In genomic region chr19:49872245-49873148, GRCh38 we compare ENCODE assay signal across 16 cellular contexts. TPM values are rescaled to one million over a fixed set of nuclear protein-coding genes. Genes with fewer than 3 reads are reported as not detected.
A peak's percentile ranks its signal among the peaks of the same experiment; 100 is the strongest.
DNase-seq lines count a peak whose midpoint lies in the region; ATAC-seq, FAIRE-seq and TF ChIP-seq lines count a peak whose summit lies in the region.
"Had no signal": no experiment of that assay in that cellular context is flagged by ENCODE, and none has a peak within 500 bp of the region (broad histone marks: within the 10 kb centered on the region; RNA-seq: fewer than 3 reads in every experiment).

No MANE protein-coding gene starts in this region.

- RAD21 ChIA-PET in GM12878 (lab: Charles Lee; ENCODE audit: unreplicated experiment), result no interaction called here

- H3K4me1 ChIP-seq in GM12878 (ENCODE audit: control insufficient read depth, insufficient read depth, low read length) (peaks cover 31% of the 10 kb centered on the region), GM23338 (ENCODE audit: insufficient read depth) (peaks cover 13% of the 10 kb centered on the region; the same call in 1 of the 2 replicates)

- ATAC-seq in activated CD8-positive, alpha-beta memory T cell treated with anti-CD3 and anti-CD28 coated beads, Interleukin-2, amount 10 ng/mL, durations not matched to agents 7 days and 5 days, result no peak
- ATAC-seq in GM12878 (no peak), GM23338 (no peak)

- no peak for TF ChIP-seq CTCF in GM12878 (IDR thresholded peaks at IDR 0.05 in 2 of 3, conservative IDR thresholded peaks at IDR 0.05 in 1 of 3; ENCODE audit: control insufficient read depth in 2 of 3, extremely low read depth in 1 of 3, insufficient read depth in 1 of 3, low read depth in 3 of 3, low read length in 3 of 3)
- TF ChIP-seq CTCF in progenitor cell of endocrine pancreas (IDR thresholded peaks at IDR 0.05; ENCODE audit: unreplicated experiment), result no peak
- TF ChIP-seq CTCF in GM23338 (conservative IDR thresholded peaks at IDR 0.05; ENCODE audit: low read depth in 2 of 2), result no peak

- BruUV-seq in GM12878 (replicated peaks; lab: Mats Ljungman, UMichigan), result no TSS peak

- no peak overlapping the region for H3K4me3 Mint-ChIP-seq in activated CD8-positive, alpha-beta memory T cell treated with anti-CD3 and anti-CD28 coated beads, Interleukin-2, amount 10 ng/mL, durations not matched to agents 7 days and 5 days
- H3K4me3 Mint-ChIP-seq in progenitor cell of endocrine pancreas (ENCODE audit: low read depth) (peak overlapping the region; percentile 37), GM23338 (no peak overlapping the region)

- H3K4me2 ChIP-seq in GM12878 (ENCODE audit: control insufficient read depth, insufficient read depth) (no peak overlapping the region; the same call in 1 of the 2 replicates), GM23338 (no peak overlapping the region)

- no peaks in the 10 kb centered on the region; a peak in 1 of 4 replicates for H3K36me3 ChIP-seq in GM12878 (ENCODE audit: control insufficient read depth in 2 of 2, insufficient read depth in 2 of 2, low read length in 1 of 2)
- no peaks in the 10 kb centered on the region for H3K36me3 ChIP-seq in GM23338 (ENCODE audit: insufficient read depth)
- H3K36me3 ChIP-seq: cardiac muscle cell had no signal

- CTCF ChIA-PET in activated CD8-positive, alpha-beta memory T cell treated with anti-CD3 and anti-CD28 coated beads, Interleukin-2, amount 10 ng/mL, durations not matched to agents 7 days and 5 days (lab: Charles Lee), result no interaction called here
- CTCF ChIA-PET in GM12878 (lab: Yijun Ruan, JAX), result no interaction called here

- no peak for TF ChIP-seq POLR2A in GM12878 (IDR thresholded peaks at IDR 0.05; ENCODE audit: low read depth, low read length)

- H3K9me3 ChIP-seq in GM12878 (replicated peaks; ENCODE audit: control insufficient read depth, insufficient read depth, low read length), result no peaks in the 10 kb centered on the region
- H3K9me3 ChIP-seq: HAP-1, upper lobe of left lung had no signal

- FAIRE-seq in GM12878 (lab: Jason Lieb, UNC), result no peak

- H3K9me2 ChIP-seq in GM23338 (ENCODE audit: insufficient read depth), result no peaks in the 10 kb centered on the region

- no peaks in the 10 kb centered on the region for H3K36me3 Mint-ChIP-seq in activated CD8-positive, alpha-beta memory T cell treated with anti-CD3 and anti-CD28 coated beads, Interleukin-2, amount 10 ng/mL, durations not matched to agents 7 days and 5 days
- H3K36me3 Mint-ChIP-seq in progenitor cell of endocrine pancreas (ENCODE audit: insufficient read depth) (peaks cover 3% of the 10 kb centered on the region), GM23338 (ENCODE audit: low read depth) (peaks cover 14% of the 10 kb centered on the region; the same call in 1 of the 3 replicates)

- no peak for TF ChIP-seq RAD21 in GM12878 (IDR thresholded peaks at IDR 0.05; ENCODE audit: insufficient read depth, low read depth, low read length)

- peaks cover 16% of the 10 kb centered on the region for H3F3A ChIP-seq in GM23338 (replicated peaks; ENCODE audit: low read depth)

- H3K4me3 ChIP-seq in GM12878, result no peak overlapping the region
- no peak overlapping the region for H3K4me3 ChIP-seq in GM23338
- H3K4me3 ChIP-seq: cardiac muscle cell, HAP-1, upper lobe of left lung had no signal

- peak overlapping the region; percentile 69 for H3K27ac Mint-ChIP-seq in activated CD8-positive, alpha-beta memory T cell treated with anti-CD3 and anti-CD28 coated beads, Interleukin-2, amount 10 ng/mL, durations not matched to agents 7 days and 5 days
- H3K27ac Mint-ChIP-seq in progenitor cell of endocrine pancreas (peak overlapping the region; percentile 89), GM23338 (no peak overlapping the region)
- H3K27ac Mint-ChIP-seq: activated naive CD4-positive, alpha-beta T cell treated with anti-CD3 and anti-CD28 coated beads, Interleukin-2, amount 10 ng/mL, durations not matched to agents 7 days and 5 days had no signal

- H3K27ac ChIP-seq in GM12878 (ENCODE audit: control insufficient read depth, insufficient read depth) (0 out of 2 replicates have a peak overlapping the region, but pooled peaks have one; percentile 2), GM23338 (ENCODE audit: low read depth) (no peak overlapping the region)
- H3K27ac ChIP-seq: cardiac muscle cell had no signal

- in situ Hi-C loops in GM12878 (cut with MboI), result no loop called here

- H2AFZ ChIP-seq in GM12878 (ENCODE audit: control insufficient read depth, low read depth, low read length) (no peak overlapping the region), GM23338 (no peak overlapping the region)

- SMC1A ChIA-PET in GM12878 (lab: Charles Lee; ENCODE audit: uncharacterized antibody, unreplicated experiment), result no interaction called here

- intact Hi-C loops in GM12878 (cut with micrococcal nuclease; ENCODE audit: unreplicated experiment), result loop anchor here (5.0 kb wide), 1 partner anchor 385 kb away; the partner anchor contains the start of gene RPL13A

- no peaks in the 10 kb centered on the region for H3K9me3 Mint-ChIP-seq in activated CD8-positive, alpha-beta memory T cell treated with anti-CD3 and anti-CD28 coated beads, Interleukin-2, amount 10 ng/mL, durations not matched to agents 7 days and 5 days (ENCODE audit: low read depth)
- H3K9me3 Mint-ChIP-seq in progenitor cell of endocrine pancreas (ENCODE audit: low read depth) (no peaks in the 10 kb centered on the region), GM23338 (peaks cover 7% of the 10 kb centered on the region)
- H3K9me3 Mint-ChIP-seq: activated naive CD4-positive, alpha-beta T cell treated with anti-CD3 and anti-CD28 coated beads, Interleukin-2, amount 10 ng/mL, durations not matched to agents 7 days and 5 days had no signal

- no peak overlapping the region for H3K9ac ChIP-seq in GM12878 (ENCODE audit: control insufficient read depth, insufficient read depth, low read length)

- TF ChIP-seq EP300 in GM12878 (IDR thresholded peaks at IDR 0.05; ENCODE audit: borderline replicate concordance in 1 of 2, control insufficient read depth in 1 of 2, low read depth in 2 of 2, low read length in 2 of 2), result no peak

- peaks cover 21% of the 10 kb centered on the region for H3K79me2 ChIP-seq in GM12878 (ENCODE audit: control insufficient read depth, insufficient read depth, low read length)
- H3K79me2 ChIP-seq in GM23338 (replicated peaks; ENCODE audit: insufficient read depth), result peaks cover 19% of the 10 kb centered on the region

- H3K27me3 ChIP-seq in GM12878 (replicated peaks in 1 of 2; ENCODE audit: control insufficient read depth in 2 of 2, insufficient read depth in 2 of 2, low read length in 1 of 2) (no peaks in the 10 kb centered on the region), GM23338 (ENCODE audit: insufficient read depth) (no peaks in the 10 kb centered on the region)
- H3K27me3 ChIP-seq: cardiac muscle cell, upper lobe of left lung had no signal

- H3K27me3 Mint-ChIP-seq in activated CD8-positive, alpha-beta memory T cell treated with anti-CD3 and anti-CD28 coated beads, Interleukin-2, amount 10 ng/mL, durations not matched to agents 7 days and 5 days, result no peaks in the 10 kb centered on the region
- no peaks in the 10 kb centered on the region for H3K27me3 Mint-ChIP-seq in progenitor cell of endocrine pancreas
- peaks cover 23% of the 10 kb centered on the region for H3K27me3 Mint-ChIP-seq in GM23338 (ENCODE audit: insufficient read depth, low read depth, poor library complexity)
- H3K27me3 Mint-ChIP-seq: activated naive CD4-positive, alpha-beta T cell treated with anti-CD3 and anti-CD28 coated beads, Interleukin-2, amount 10 ng/mL, durations not matched to agents 7 days and 5 days had no signal

- DNase-seq in activated CD8-positive, alpha-beta memory T cell treated with anti-CD3 and anti-CD28 coated beads, Interleukin-2, amount 10 ng/mL, durations not matched to agents 7 days and 5 days, result no peak
- no peak for DNase-seq in activated CD8-positive, alpha-beta memory T cell treated with anti-CD3 and anti-CD28 coated beads for 24 hours
- DNase-seq in GM12878 (ENCODE audit: low read depth, low spot score), result no peak
- no peak for DNase-seq in progenitor cell of endocrine pancreas (ENCODE audit: low spot score, unreplicated experiment)
- no peak for DNase-seq in GM23338 (ENCODE audit: low spot score)
- no peak for DNase-seq in GM19238 (ENCODE audit: insufficient read length, low spot score)
- DNase-seq: ACHN; activated naive CD4-positive, alpha-beta T cell treated with anti-CD3 and anti-CD28 coated beads, Interleukin-2, amount 10 ng/mL, durations not matched to agents 7 days and 5 days; Karpas-422; midbrain; NCI-H510A; stimulated activated CD4-positive, alpha-beta T cell treated with anti-CD3 and anti-CD28 coated beads, Interleukin-1b, Interleukin-23, amount 100 ng/mL, for 48 hours; T1000 had no signal

- H3K4me1 Mint-ChIP-seq in activated CD8-positive, alpha-beta memory T cell treated with anti-CD3 and anti-CD28 coated beads, Interleukin-2, amount 10 ng/mL, durations not matched to agents 7 days and 5 days, result peaks cover 44% of the 10 kb centered on the region
- H3K4me1 Mint-ChIP-seq in progenitor cell of endocrine pancreas (ENCODE audit: low read depth) (peaks cover 11% of the 10 kb centered on the region), GM23338 (peaks cover 20% of the 10 kb centered on the region)

- H4K20me1 ChIP-seq in GM12878 (ENCODE audit: control insufficient read depth, insufficient read depth), result no peaks in the 10 kb centered on the region
- H4K20me1 ChIP-seq in GM23338 (replicated peaks; ENCODE audit: insufficient read depth), result no peaks in the 10 kb centered on the region; the same call in 1 of the 2 replicates

- POLR2A ChIA-PET in GM12878 (lab: Charles Lee), result interaction anchor here (0.9 kb wide), 1 partner anchor 19 kb away, joined by 3 read pairs; no protein-coding TSS in a partner anchor

- 85% methylated on average over 29 of the region's 29 CpGs for WGBS in GM12878 (ENCODE audit: insufficient coverage, insufficient replicate concordance, low lambda C conversion rate, missing lambda C conversion rate)

RNA-seq across cellular contexts. Expression of gene AKT1S1, which starts 4.7 kb away (rescaled TPM):
- total RNA-seq in activated CD8-positive, alpha-beta memory T cell treated with anti-CD3 and anti-CD28 coated beads, Interleukin-2, amount 10 ng/mL, durations not matched to agents 7 days and 5 days, result 10 to 100 TPM; 13.4 to 21.2 TPM
- total RNA-seq in GM12878 (2013; cell fraction: nucleolus; rRNA removed), result 16.5 and 17.4 TPM in 2 replicates
- 7.7 and 9.3 TPM in 2 replicates for total RNA-seq in GM12878 (2014; rRNA removed)
- total RNA-seq in GM12878 (2014; rRNA removed; fragmentation: Illumina TruSeq; extraction: Trizol), result 3.8 and 5.1 TPM in 2 replicates
- total RNA-seq in GM12878 (2021), result 20.9 and 21.4 TPM in 2 replicates
- 3.8 TPM for polyA plus RNA-seq in GM12878 (2011; ENCODE audit: low read depth)
- 7.2 and 13.1 TPM in 2 replicates for polyA plus RNA-seq in GM12878 (2011; rRNA removed)
- polyA plus RNA-seq in GM12878 (2011; cell fraction: cytosol; rRNA removed), result 19.6 and 24.1 TPM in 2 replicates
- 62.1 and 64.3 TPM in 2 replicates for polyA plus RNA-seq in GM12878 (2011; cell fraction: nucleus; rRNA removed)
- polyA plus RNA-seq in GM12878 (2012), result 16.2 and 17.4 TPM in 2 replicates
- 9.4 and 11.6 TPM in 2 replicates for polyA plus RNA-seq in GM12878 (2014; fragmentation: Illumina TruSeq; extraction: Trizol)
- polyA plus RNA-seq in GM12878 (2014; fragmentation: Nextera tagmentation; extraction: Ambion mirVana), result 1 to 10 TPM in 1 of 2 experiments, under 1 TPM in 1; 0.43 to 1.2 TPM
- 23.0 and 24.5 TPM in 2 replicates for polyA plus RNA-seq in GM12878 (2014; rRNA removed)
- polyA plus RNA-seq in GM12878 (2016; fragmentation: Nextera tagmentation; extraction: Ambion mirVana), result 10 to 100 TPM; 13.4 to 15.4 TPM
- 6.1 and 9.8 TPM in 2 replicates for polyA minus RNA-seq in GM12878 (2011; rRNA and poly(A)+ RNA removed)
- 5.3 and 5.8 TPM in 2 replicates for polyA minus RNA-seq in GM12878 (2011; cell fraction: cytosol; rRNA and poly(A)+ RNA removed)
- polyA minus RNA-seq in GM12878 (2011; cell fraction: nucleus; rRNA and poly(A)+ RNA removed), result 14.9 and 24.9 TPM in 2 replicates
- total RNA-seq in progenitor cell of endocrine pancreas, result 41.5 and 48.8 TPM in 2 replicates
- total RNA-seq in GM23338 (2014; rRNA removed; shearing (Covaris generic)), result 15.7 and 21.5 TPM in 2 replicates
- polyA plus RNA-seq in GM23338 (2016; fragmentation: Nextera tagmentation; extraction: Ambion mirVana), result 28.0 and 28.6 TPM in 2 replicates

RNA-seq across cellular contexts. Expression of gene TBC1D17, which starts 5.0 kb away (rescaled TPM):
- total RNA-seq in activated CD8-positive, alpha-beta memory T cell treated with anti-CD3 and anti-CD28 coated beads, Interleukin-2, amount 10 ng/mL, durations not matched to agents 7 days and 5 days, result 10 to 100 TPM; 26.2 to 39.3 TPM
- 24.8 and 29.4 TPM in 2 replicates for total RNA-seq in GM12878 (2013; cell fraction: nucleolus; rRNA removed)
- total RNA-seq in GM12878 (2014; rRNA removed) (3.5 and 3.6 TPM in 2 replicates), GM12878 (2014; rRNA removed; fragmentation: Illumina TruSeq; extraction: Trizol) (3.1 and 3.2 TPM in 2 replicates), GM12878 (2021) (20.4 and 20.9 TPM in 2 replicates), progenitor cell of endocrine pancreas (44.6 and 45.4 TPM in 2 replicates)
- polyA plus RNA-seq in GM12878 (2011; ENCODE audit: low read depth), result 36.4 TPM
- polyA plus RNA-seq in GM12878 (2011; rRNA removed) (11.7 and 18.9 TPM in 2 replicates), GM12878 (2014; fragmentation: Illumina TruSeq; extraction: Trizol) (8.6 and 10.9 TPM in 2 replicates), GM12878 (2014; fragmentation: Nextera tagmentation; extraction: Ambion mirVana) (under 1 TPM; 0.42 to 0.52 TPM), GM12878 (2014; rRNA removed) (17.4 and 22.3 TPM in 2 replicates), GM12878 (2016; fragmentation: Nextera tagmentation; extraction: Ambion mirVana) (10 to 100 TPM; 11.5 to 13.2 TPM), GM23338 (2016; fragmentation: Nextera tagmentation; extraction: Ambion mirVana) (39.5 and 43.1 TPM in 2 replicates)
- polyA plus RNA-seq in GM12878 (2011; cell fraction: cytosol; rRNA removed), result 21.8 and 25.4 TPM in 2 replicates
- 93.9 and 98.8 TPM in 2 replicates for polyA plus RNA-seq in GM12878 (2011; cell fraction: nucleus; rRNA removed)
- 45.9 and 50.1 TPM in 2 replicates for polyA plus RNA-seq in GM12878 (2012)
- 11.3 and 21.0 TPM in 2 replicates for polyA minus RNA-seq in GM12878 (2011; rRNA and poly(A)+ RNA removed)
- polyA minus RNA-seq in GM12878 (2011; cell fraction: cytosol; rRNA and poly(A)+ RNA removed), result 9.3 and 10.2 TPM in 2 replicates
- 18.5 and 22.0 TPM in 2 replicates for polyA minus RNA-seq in GM12878 (2011; cell fraction: nucleus; rRNA and poly(A)+ RNA removed)
- total RNA-seq in GM23338 (2014; rRNA removed; shearing (Covaris generic)), result 12.1 and 19.3 TPM in 2 replicates

RNA-seq across cellular contexts. Expression of gene PNKP, which starts 5.1 kb away (rescaled TPM):
- 100 to 1,000 TPM; 130 to 133 TPM for total RNA-seq in activated CD8-positive, alpha-beta memory T cell treated with anti-CD3 and anti-CD28 coated beads, Interleukin-2, amount 10 ng/mL, durations not matched to agents 7 days and 5 days
- total RNA-seq in GM12878 (2013; cell fraction: nucleolus; rRNA removed), result 72.0 and 74.7 TPM in 2 replicates
- total RNA-seq in GM12878 (2014; rRNA removed) (42.3 and 55.5 TPM in 2 replicates), GM12878 (2014; rRNA removed; fragmentation: Illumina TruSeq; extraction: Trizol) (19.3 and 20.2 TPM in 2 replicates), GM12878 (2021) (61.4 and 82.3 TPM in 2 replicates), progenitor cell of endocrine pancreas (137 and 144 TPM in 2 replicates)
- polyA plus RNA-seq in GM12878 (2011; ENCODE audit: low read depth), result 13.5 TPM
- polyA plus RNA-seq in GM12878 (2011; rRNA removed) (9.2 and 14.6 TPM in 2 replicates), GM12878 (2014; fragmentation: Illumina TruSeq; extraction: Trizol) (15.1 and 20.3 TPM in 2 replicates), GM12878 (2014; fragmentation: Nextera tagmentation; extraction: Ambion mirVana) (1 to 10 TPM; 2.9 to 4.0 TPM), GM12878 (2014; rRNA removed) (73.5 and 77.2 TPM in 2 replicates), GM12878 (2016; fragmentation: Nextera tagmentation; extraction: Ambion mirVana) (10 to 100 TPM; 46.2 to 47.4 TPM), GM23338 (2016; fragmentation: Nextera tagmentation; extraction: Ambion mirVana) (109 and 112 TPM in 2 replicates)
- 12.5 and 23.5 TPM in 2 replicates for polyA plus RNA-seq in GM12878 (2011; cell fraction: cytosol; rRNA removed)
- polyA plus RNA-seq in GM12878 (2011; cell fraction: nucleus; rRNA removed), result 123 and 193 TPM in 2 replicates
- 31.3 and 48.0 TPM in 2 replicates for polyA plus RNA-seq in GM12878 (2012)
- polyA minus RNA-seq in GM12878 (2011; rRNA and poly(A)+ RNA removed), result 9.7 and 14.6 TPM in 2 replicates
- polyA minus RNA-seq in GM12878 (2011; cell fraction: cytosol; rRNA and poly(A)+ RNA removed), result 9.6 and 16.8 TPM in 2 replicates
- 27.8 and 56.3 TPM in 2 replicates for polyA minus RNA-seq in GM12878 (2011; cell fraction: nucleus; rRNA and poly(A)+ RNA removed)
- total RNA-seq in GM23338 (2014; rRNA removed; shearing (Covaris generic)), result 81.4 and 99.6 TPM in 2 replicates

RNA-seq across cellular contexts. Expression of gene PTOV1, which starts 21.5 kb away (rescaled TPM):
- 10 to 100 TPM; 78.2 to 79.4 TPM for total RNA-seq in activated CD8-positive, alpha-beta memory T cell treated with anti-CD3 and anti-CD28 coated beads, Interleukin-2, amount 10 ng/mL, durations not matched to agents 7 days and 5 days
- total RNA-seq in GM12878 (2013; cell fraction: nucleolus; rRNA removed), result 58.2 and 66.1 TPM in 2 replicates
- total RNA-seq in GM12878 (2014; rRNA removed) (28.7 and 36.6 TPM in 2 replicates), GM12878 (2014; rRNA removed; fragmentation: Illumina TruSeq; extraction: Trizol) (17.8 and 18.1 TPM in 2 replicates), GM12878 (2021) (76.7 and 83.5 TPM in 2 replicates), progenitor cell of endocrine pancreas (518 and 564 TPM in 2 replicates)
- polyA plus RNA-seq in GM12878 (2011; ENCODE audit: low read depth), result 30.2 TPM
- polyA plus RNA-seq in GM12878 (2011; rRNA removed) (13.2 and 23.4 TPM in 2 replicates), GM12878 (2014; fragmentation: Illumina TruSeq; extraction: Trizol) (3.6 and 21.2 TPM in 2 replicates), GM12878 (2014; fragmentation: Nextera tagmentation; extraction: Ambion mirVana) (10 to 100 TPM in 1 of 2 experiments, 1 to 10 TPM in 1; 3.2 to 10.6 TPM), GM12878 (2014; rRNA removed) (38.1 and 41.5 TPM in 2 replicates), GM12878 (2016; fragmentation: Nextera tagmentation; extraction: Ambion mirVana) (10 to 100 TPM; 14.8 to 45.0 TPM), GM23338 (2016; fragmentation: Nextera tagmentation; extraction: Ambion mirVana) (188 and 225 TPM in 2 replicates)
- 27.6 and 37.3 TPM in 2 replicates for polyA plus RNA-seq in GM12878 (2011; cell fraction: cytosol; rRNA removed)
- 211 and 220 TPM in 2 replicates for polyA plus RNA-seq in GM12878 (2011; cell fraction: nucleus; rRNA removed)
- polyA plus RNA-seq in GM12878 (2012), result 65.8 and 71.6 TPM in 2 replicates
- 23.6 and 59.2 TPM in 2 replicates for polyA minus RNA-seq in GM12878 (2011; rRNA and poly(A)+ RNA removed)
- 23.4 and 35.5 TPM in 2 replicates for polyA minus RNA-seq in GM12878 (2011; cell fraction: cytosol; rRNA and poly(A)+ RNA removed)
- polyA minus RNA-seq in GM12878 (2011; cell fraction: nucleus; rRNA and poly(A)+ RNA removed), result 46.5 and 68.3 TPM in 2 replicates
- total RNA-seq in GM23338 (2014; rRNA removed; shearing (Covaris generic)), result 194 and 209 TPM in 2 replicates

RNA-seq across cellular contexts. Expression of gene IL4I1, which starts 24.2 kb away (rescaled TPM):
- 10 to 100 TPM in 1 of 2 experiments, 1 to 10 TPM in 1; 1.7 to 12.3 TPM for total RNA-seq in activated CD8-positive, alpha-beta memory T cell treated with anti-CD3 and anti-CD28 coated beads, Interleukin-2, amount 10 ng/mL, durations not matched to agents 7 days and 5 days
- total RNA-seq in GM12878 (2013; cell fraction: nucleolus; rRNA removed), result 73.8 and 88.4 TPM in 2 replicates
- total RNA-seq in GM12878 (2014; rRNA removed), result 39.1 and 51.0 TPM in 2 replicates
- total RNA-seq in GM12878 (2014; rRNA removed; fragmentation: Illumina TruSeq; extraction: Trizol), result 16.2 and 17.4 TPM in 2 replicates
- 80.0 and 82.6 TPM in 2 replicates for total RNA-seq in GM12878 (2021)
- 16.2 TPM for polyA plus RNA-seq in GM12878 (2011; ENCODE audit: low read depth)
- polyA plus RNA-seq in GM12878 (2011; rRNA removed), result 37.4 and 83.8 TPM in 2 replicates
- 134 and 171 TPM in 2 replicates for polyA plus RNA-seq in GM12878 (2011; cell fraction: cytosol; rRNA removed)
- 271 and 308 TPM in 2 replicates for polyA plus RNA-seq in GM12878 (2011; cell fraction: nucleus; rRNA removed)
- 49.6 and 88.7 TPM in 2 replicates for polyA plus RNA-seq in GM12878 (2012)
- 4.8 and 20.1 TPM in 2 replicates for polyA plus RNA-seq in GM12878 (2014; fragmentation: Illumina TruSeq; extraction: Trizol)
- under 1 TPM; 0.62 to 1.00 TPM for polyA plus RNA-seq in GM12878 (2014; fragmentation: Nextera tagmentation; extraction: Ambion mirVana)
- 42.5 and 53.3 TPM in 2 replicates for polyA plus RNA-seq in GM12878 (2014; rRNA removed)
- polyA plus RNA-seq in GM12878 (2016; fragmentation: Nextera tagmentation; extraction: Ambion mirVana), result 10 to 100 TPM; 43.0 to 45.5 TPM
- 56.8 and 118 TPM in 2 replicates for polyA minus RNA-seq in GM12878 (2011; rRNA and poly(A)+ RNA removed)
- 132 and 154 TPM in 2 replicates for polyA minus RNA-seq in GM12878 (2011; cell fraction: cytosol; rRNA and poly(A)+ RNA removed)
- polyA minus RNA-seq in GM12878 (2011; cell fraction: nucleus; rRNA and poly(A)+ RNA removed), result 56.3 and 66.6 TPM in 2 replicates
- total RNA-seq in progenitor cell of endocrine pancreas, result 0.24 and 0.40 TPM in 2 replicates
- total RNA-seq in GM23338 (2014; rRNA removed; shearing (Covaris generic)), result 0.50 and 0.69 TPM in 2 replicates
- 0.57 and 0.60 TPM in 2 replicates for polyA plus RNA-seq in GM23338 (2016; fragmentation: Nextera tagmentation; extraction: Ambion mirVana)
- total RNA-seq: cardiac muscle cell had no signal
- polyA plus RNA-seq: cardiac muscle cell had no signal
